12 cellular contexts compared by ENCODE assay signal in genomic region chr17:59756236-59756818, GRCh38. TPM values are rescaled to one million over a fixed set of nuclear protein-coding genes. Genes with fewer than 3 reads are reported as not detected.
A peak's percentile ranks its signal among the peaks of the same experiment; 100 is the strongest.
DNase-seq lines count a peak whose midpoint lies in the region; ATAC-seq and TF ChIP-seq lines count a peak whose summit lies in the region.
"Had no signal": no experiment of that assay in that cellular context is flagged by ENCODE, and none has a peak within 500 bp of the region (broad histone marks: within the 10 kb centered on the region; RNA-seq: fewer than 3 reads in every experiment).

No MANE protein-coding gene starts in this region.

- no peaks in the 10 kb centered on the region for H3K27me3 Mint-ChIP-seq in stimulated activated naive CD8-positive, alpha-beta T cell treated with anti-CD3 and anti-CD28 coated beads, Interleukin-15, Interleukin-2, amounts not matched to agents 100 ng/mL and 50 ng/mL, for 24 hours
- H3K27me3 Mint-ChIP-seq: central memory CD8-positive, alpha-beta T cell had no signal

- TF ChIP-seq POLR2A in vagina (IDR thresholded peaks at IDR 0.05) (no peak), erythroblast (IDR thresholded peaks at IDR 0.05; ENCODE audit: low read length) (no peak)

- TF ChIP-seq CTCF in vagina (IDR thresholded peaks at IDR 0.05): no peak

- intact Hi-C loops in vagina (cut with DNase I): no loop called here

- H3K27ac Mint-ChIP-seq in stimulated activated naive CD8-positive, alpha-beta T cell treated with anti-CD3 and anti-CD28 coated beads, Interleukin-15, Interleukin-2, amounts not matched to agents 100 ng/mL and 50 ng/mL, for 24 hours: peak overlapping the region; percentile 100

- H3K27me3 ChIP-seq in vagina: no peaks in the 10 kb centered on the region

- no peaks in the 10 kb centered on the region for H3K9me3 Mint-ChIP-seq in stimulated activated naive CD8-positive, alpha-beta T cell treated with anti-CD3 and anti-CD28 coated beads, Interleukin-15, Interleukin-2, amounts not matched to agents 100 ng/mL and 50 ng/mL, for 24 hours
- H3K9me3 Mint-ChIP-seq: central memory CD8-positive, alpha-beta T cell had no signal

- H3K36me3 ChIP-seq in vagina: no peaks in the 10 kb centered on the region

- peak overlapping the region; percentile 25 for H3K4me3 Mint-ChIP-seq in stimulated activated naive CD8-positive, alpha-beta T cell treated with anti-CD3 and anti-CD28 coated beads, Interleukin-15, Interleukin-2, amounts not matched to agents 100 ng/mL and 50 ng/mL, for 24 hours
- H3K4me3 Mint-ChIP-seq: central memory CD8-positive, alpha-beta T cell had no signal

- no peak for DNase-seq in stimulated activated naive CD8-positive, alpha-beta T cell treated with anti-CD3 and anti-CD28 coated beads, Interleukin-15, Interleukin-2, amounts not matched to agents 100 U/mL and 50 U/mL, for 24 hours
- DNase-seq in kidney glomerular epithelial cell (lab: John Stamatoyannopoulos, UW) (peak; percentile 99), vagina (ENCODE audit: extremely low spot score in 2 of 2) (no peak), erythroblast (lab: John Stamatoyannopoulos, UW) (no peak), COR-L47 (lab: John Stamatoyannopoulos, UW) (no peak)
- DNase-seq: DND-41; NK-92 treated with Interleukin-12 subunit alpha and Interleukin-12 subunit beta, amount 100 ng/mL, for 24 hours; stimulated activated CD4-positive, alpha-beta T cell treated with anti-CD3 and anti-CD28 coated beads, Interleukin-2, amount 100 ng/mL, for 24 hours had no signal

- H3K36me3 Mint-ChIP-seq in stimulated activated naive CD8-positive, alpha-beta T cell treated with anti-CD3 and anti-CD28 coated beads, Interleukin-15, Interleukin-2, amounts not matched to agents 100 ng/mL and 50 ng/mL, for 24 hours (ENCODE audit: low read depth): peaks cover 49% of the 10 kb centered on the region

- H3K27ac ChIP-seq in angular gyrus (ENCODE audit: low read depth, low read length): peak overlapping the region; percentile 76
- peak overlapping the region; percentile 66 for H3K27ac ChIP-seq in vagina

- peaks cover 20% of the 10 kb centered on the region for H3K4me1 ChIP-seq in vagina

- ATAC-seq in stimulated activated naive CD8-positive, alpha-beta T cell treated with anti-CD3 and anti-CD28 coated beads, Interleukin-15, Interleukin-2, amounts not matched to agents 100 U/mL and 50 U/mL, for 24 hours: no peak
- ATAC-seq in HG03196 (IDR thresholded peaks at IDR 0.05; ENCODE audit: unreplicated experiment): no peak

- no peaks in the 10 kb centered on the region for H3K9me3 ChIP-seq in vagina

- H3K4me1 Mint-ChIP-seq in stimulated activated naive CD8-positive, alpha-beta T cell treated with anti-CD3 and anti-CD28 coated beads, Interleukin-15, Interleukin-2, amounts not matched to agents 100 ng/mL and 50 ng/mL, for 24 hours (ENCODE audit: low read depth): peaks cover 88% of the 10 kb centered on the region

- H3K4me3 ChIP-seq in vagina: no peak overlapping the region

RNA-seq across cellular contexts. Expression of gene VMP1, which starts 48.9 kb away (rescaled TPM):
- total RNA-seq in vagina: 380 TPM

RNA-seq across cellular contexts. Expression of gene PTRH2, which starts 49.1 kb away (rescaled TPM):
- total RNA-seq in vagina: 43.0 TPM
